ENCODE assay signal across 1 cellular context in genomic region chr6:31321820-31322219, GRCh38.
TF ChIP-seq lines count a peak whose summit lies in the region.

No MANE protein-coding gene starts in this region.

TF ChIP-seq in HepG2, 621 proteins besides CTCF, POLR2A, EP300 and RAD21:
- TF ChIP-seq HOMEZ (CRISPR knock-in tag; IDR thresholded peaks at IDR 0.05; ENCODE audit: low read depth) (no peak), STAG1 (CRISPR knock-in tag; IDR thresholded peaks at IDR 0.05) (peak; percentile 24; the same call in 1 of the 2 replicates)
